Comparison of ENCODE assay signal across 10 cellular contexts in the genomic region with DNA sequence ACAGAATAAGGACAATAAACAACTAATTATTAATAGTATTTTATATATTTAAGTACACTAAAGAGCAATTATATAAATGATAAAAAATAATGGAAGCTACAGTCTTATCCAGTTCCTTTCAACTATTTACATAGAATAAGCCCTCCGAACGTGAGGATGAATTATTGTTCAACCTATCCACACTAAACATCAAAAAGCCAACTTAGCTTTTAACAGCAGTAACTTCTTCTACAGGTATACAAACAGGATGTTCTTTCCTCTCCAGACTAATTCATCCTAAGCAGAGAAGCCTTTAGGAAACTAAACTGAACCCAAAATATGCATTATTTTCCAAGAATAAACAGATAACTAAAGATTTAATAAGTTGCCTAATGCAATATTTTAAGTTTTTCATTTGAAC. TPM values are rescaled to one million over a fixed set of nuclear protein-coding genes. Genes with fewer than 3 reads are reported as not detected.
DNase-seq lines count a peak whose midpoint lies in the region; ATAC-seq, FAIRE-seq and TF ChIP-seq lines count a peak whose summit lies in the region.
"Had no signal": no experiment of that assay in that cellular context is flagged by ENCODE, and none has a peak within 500 bp of the region (broad histone marks: within the 10 kb centered on the region; RNA-seq: fewer than 3 reads in every experiment).

No MANE protein-coding gene starts in this region.

- no peaks in the 10 kb centered on the region for H3K9me1 ChIP-seq in endothelial cell of umbilical vein (replicated peaks; ENCODE audit: control insufficient read depth, extremely low read depth, insufficient read depth, low read length)

- peaks cover 18% of the 10 kb centered on the region for H3K36me3 ChIP-seq in DOHH2 (ENCODE audit: control insufficient read depth, low read length)
- H3K36me3 ChIP-seq in PC-9 (ENCODE audit: low read depth): no peaks in the 10 kb centered on the region
- no peaks in the 10 kb centered on the region for H3K36me3 ChIP-seq in endothelial cell of umbilical vein (ENCODE audit: control insufficient read depth in 2 of 2, extremely low read depth in 1 of 2, insufficient read depth in 2 of 2, low read length in 2 of 2)

- TF ChIP-seq CTCF in DOHH2 (IDR thresholded peaks at IDR 0.05; ENCODE audit: low read depth, low read length, poor library complexity, severe bottlenecking) (no peak), PC-9 (conservative IDR thresholded peaks at IDR 0.05) (no peak), endothelial cell of umbilical vein (IDR thresholded peaks at IDR 0.05; ENCODE audit: extremely low read depth in 1 of 2, insufficient read depth in 1 of 2, low read depth in 1 of 2, low read length in 2 of 2) (no peak), retinal pigment epithelial cell (conservative IDR thresholded peaks at IDR 0.05; ENCODE audit: low read depth, low read length) (no peak)

- CTCF ChIA-PET in PC-9 (lab: Charles Lee): interaction anchor here (0.6 kb wide), 1 partner anchor 42 kb away, joined by 5 read pairs; no protein-coding TSS in a partner anchor
- CTCF ChIA-PET in endothelial cell of umbilical vein (lab: Charles Lee): interaction anchor here (0.6 to 7.8 kb wide), 9 partner anchors 18 to 130 kb away, joined by 3 to 100 read pairs (median 3); a partner anchor contains a TSS

- H3K27ac ChIP-seq in DOHH2 (ENCODE audit: low read depth, low read length): no peak overlapping the region
- no peak overlapping the region for H3K27ac ChIP-seq in PC-9
- H3K27ac ChIP-seq in endothelial cell of umbilical vein (ENCODE audit: insufficient read depth, low read depth, low read length): no peak overlapping the region

- H3K9me2 ChIP-seq in DOHH2 (replicated peaks; ENCODE audit: control insufficient read depth, low read length) (no peaks in the 10 kb centered on the region), PC-9 (ENCODE audit: insufficient read depth) (no peaks in the 10 kb centered on the region)

- no peak for FAIRE-seq in endothelial cell of umbilical vein (lab: Jason Lieb, UNC)

- peak overlapping the region; percentile 89 for H3K9ac ChIP-seq in endothelial cell of umbilical vein (replicated peaks; ENCODE audit: extremely low read depth, insufficient read depth, low read length)

- H4K20me1 ChIP-seq in DOHH2 (ENCODE audit: control insufficient read depth, insufficient read depth, low read depth, low read length): no peaks in the 10 kb centered on the region
- no peaks in the 10 kb centered on the region for H4K20me1 ChIP-seq in PC-9 (ENCODE audit: insufficient read depth)
- no peaks in the 10 kb centered on the region for H4K20me1 ChIP-seq in endothelial cell of umbilical vein (replicated peaks; ENCODE audit: control insufficient read depth, extremely low read depth, insufficient read depth, low read length)

- no peaks in the 10 kb centered on the region for H3F3A ChIP-seq in DOHH2 (ENCODE audit: control insufficient read depth, insufficient read depth)
- H3F3A ChIP-seq in PC-9 (ENCODE audit: insufficient read depth, low read depth): 0 out of 2 replicates have a peak, but pooled peaks cover 10% of the 10 kb centered on the region

- TF ChIP-seq POLR2A in endothelial cell of umbilical vein (IDR thresholded peaks at IDR 0.05; ENCODE audit: low read depth, low read length): no peak

- H3K27me3 ChIP-seq in DOHH2 (ENCODE audit: control insufficient read depth, low read length) (no peaks in the 10 kb centered on the region), PC-9 (ENCODE audit: insufficient read depth, low read depth) (no peaks in the 10 kb centered on the region), endothelial cell of umbilical vein (ENCODE audit: control insufficient read depth in 2 of 2, insufficient read depth in 2 of 2, low read length in 2 of 2) (no peaks in the 10 kb centered on the region)

- BruUV-seq in PC-9 (replicated peaks; lab: Mats Ljungman, UMichigan) (no TSS peak), endothelial cell of umbilical vein (replicated peaks; lab: Mats Ljungman, UMichigan) (no TSS peak)

- dilution Hi-C loops in endothelial cell of umbilical vein (cut with MboI; ENCODE audit: extremely low pct_ligation_motif_present, low sequenced_read_pairs): no loop called here

- H3K4me3 ChIP-seq in DOHH2 (ENCODE audit: low read length): peak overlapping the region; percentile 76
- no peak overlapping the region for H3K4me3 ChIP-seq in PC-9
- peak overlapping the region in 2 of 3 experiments; percentile 12 to 91 for H3K4me3 ChIP-seq in endothelial cell of umbilical vein (replicated peaks in 1 of 3; ENCODE audit: insufficient read depth in 1 of 3, low read depth in 1 of 3, low read length in 3 of 3)
- H3K4me3 ChIP-seq in retinal pigment epithelial cell (ENCODE audit: low read length): peak overlapping the region; percentile 92

- intact Hi-C loops in PC-9 (cut with micrococcal nuclease; ENCODE audit: unreplicated experiment) (loop anchor here (5.0 kb wide), 1 partner anchor 104 kb away; no protein-coding TSS in a partner anchor), endothelial cell of umbilical vein (cut with micrococcal nuclease) (no loop called here)

- no peaks in the 10 kb centered on the region for H3K9me3 ChIP-seq in DOHH2 (ENCODE audit: control insufficient read depth, insufficient read depth, low read length)
- no peaks in the 10 kb centered on the region for H3K9me3 ChIP-seq in PC-9 (ENCODE audit: insufficient read depth, low read depth)
- no peaks in the 10 kb centered on the region for H3K9me3 ChIP-seq in endothelial cell of umbilical vein (replicated peaks; ENCODE audit: control insufficient read depth, insufficient read depth, low read length)

- H3K79me2 ChIP-seq in DOHH2 (ENCODE audit: control insufficient read depth, low read length) (peaks cover 69% of the 10 kb centered on the region), PC-9 (ENCODE audit: low read depth) (no peaks in the 10 kb centered on the region; the same call in 1 of the 2 replicates), endothelial cell of umbilical vein (ENCODE audit: control insufficient read depth, insufficient read depth, low read length) (peaks cover 59% of the 10 kb centered on the region)

- DNase-seq in PC-9 (no peak), endothelial cell of umbilical vein (ENCODE audit: low read depth, low spot score) (no peak), retinal pigment epithelial cell (ENCODE audit: low read depth) (no peak), NCI-H1105 (lab: John Stamatoyannopoulos, UW) (no peak), DMS79 (lab: John Stamatoyannopoulos, UW) (no peak), putamen (ENCODE audit: low spot score) (no peak)
- DNase-seq: activated CD8-positive, alpha-beta memory T cell treated with anti-CD3 and anti-CD28 coated beads, Interleukin-2, amount 50 U/mL, for 4 hours; GDM1 had no signal

- H3K4me2 ChIP-seq in DOHH2 (ENCODE audit: low read length) (peak overlapping the region; percentile 84), PC-9 (peak overlapping the region; percentile 92; the same call in 1 of the 2 replicates), endothelial cell of umbilical vein (ENCODE audit: insufficient read depth, low read length) (peak overlapping the region; percentile 92)

- H2AFZ ChIP-seq in PC-9 (no peak overlapping the region), endothelial cell of umbilical vein (ENCODE audit: low read depth, low read length) (no peak overlapping the region)

- ATAC-seq in GM21528 (IDR thresholded peaks at IDR 0.05; ENCODE audit: low FRiP score, unreplicated experiment): no peak

- POLR2A ChIA-PET in PC-9 (lab: Charles Lee; ENCODE audit: unreplicated experiment) (no interaction called here), endothelial cell of umbilical vein (lab: Charles Lee) (interaction anchor here (0.6 to 0.8 kb wide), 2 partner anchors 24 to 149 kb away, joined by 3 read pairs; no protein-coding TSS in a partner anchor)

- H3K4me1 ChIP-seq in DOHH2 (ENCODE audit: control insufficient read depth, low read length) (peaks cover 13% of the 10 kb centered on the region), PC-9 (replicated peaks; ENCODE audit: insufficient read depth) (peaks cover 16% of the 10 kb centered on the region; the same call in 1 of the 2 replicates), endothelial cell of umbilical vein (ENCODE audit: control insufficient read depth, extremely low read depth, insufficient read depth, low read length) (peaks cover 10% of the 10 kb centered on the region)

TF ChIP-seq in endothelial cell of umbilical vein, 7 proteins besides CTCF, POLR2A, EP300 and RAD21 (continues in another document):
- TF ChIP-seq, protein P1, sequence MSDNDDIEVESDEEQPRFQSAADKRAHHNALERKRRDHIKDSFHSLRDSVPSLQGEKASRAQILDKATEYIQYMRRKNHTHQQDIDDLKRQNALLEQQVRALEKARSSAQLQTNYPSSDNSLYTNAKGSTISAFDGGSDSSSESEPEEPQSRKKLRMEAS (IDR thresholded peaks at IDR 0.05; ENCODE audit: insufficient read depth, insufficient read length): no peak
- TF ChIP-seq GATA2 (IDR thresholded peaks at IDR 0.05; ENCODE audit: insufficient read depth, insufficient read length, low read depth, low read length): no peak
- no peak for TF ChIP-seq JUN (IDR thresholded peaks at IDR 0.05; ENCODE audit: borderline replicate concordance, insufficient read depth, insufficient read length, low read depth)
- TF ChIP-seq EZH2 (IDR thresholded peaks at IDR 0.05; ENCODE audit: borderline replicate concordance, low read depth, low read length, severe bottlenecking): no peak
- no peak for TF ChIP-seq FOS (IDR thresholded peaks at IDR 0.05; ENCODE audit: borderline replicate concordance, insufficient read depth, low read length)
- no peak for TF ChIP-seq MYC (IDR thresholded peaks at IDR 0.05; ENCODE audit: low read depth, low read length)

RNA-seq across cellular contexts. Expression of a gene that starts 2.3 kb away (rescaled TPM):
- 3.9 and 5.0 TPM in 2 replicates for total RNA-seq in PC-9 (2021)
- 56.8 and 70.6 TPM in 2 replicates for total RNA-seq in endothelial cell of umbilical vein
- 11.4 and 16.7 TPM in 2 replicates for polyA plus RNA-seq in endothelial cell of umbilical vein
- 25.2 and 28.8 TPM in 2 replicates for polyA plus RNA-seq in endothelial cell of umbilical vein (2011; cell fraction: cytosol; rRNA removed)
- polyA plus RNA-seq in endothelial cell of umbilical vein (2011; cell fraction: nucleus; rRNA removed): 21.3 and 25.5 TPM in 2 replicates
- 45.7 and 53.5 TPM in 2 replicates for polyA plus RNA-seq in endothelial cell of umbilical vein (2012)
- 16.7 and 19.6 TPM in 2 replicates for polyA minus RNA-seq in endothelial cell of umbilical vein
- 6.9 TPM for polyA minus RNA-seq in endothelial cell of umbilical vein (2011; cell fraction: cytosol; rRNA and poly(A)+ RNA removed)
- polyA minus RNA-seq in endothelial cell of umbilical vein (2011; cell fraction: nucleus; rRNA and poly(A)+ RNA removed): 14.3 and 19.4 TPM in 2 replicates

RNA-seq across cellular contexts. Expression of a gene that starts 50.4 kb away (rescaled TPM):
- 0.35 and 0.57 TPM in 2 replicates for total RNA-seq in PC-9 (2021)
- total RNA-seq in endothelial cell of umbilical vein: 0.90 and 0.91 TPM in 2 replicates
- 1.9 and 2.1 TPM in 2 replicates for polyA plus RNA-seq in endothelial cell of umbilical vein
- polyA plus RNA-seq in endothelial cell of umbilical vein (2011; cell fraction: cytosol; rRNA removed): 0.59 and 0.68 TPM in 2 replicates
- 6.1 and 8.3 TPM in 2 replicates for polyA plus RNA-seq in endothelial cell of umbilical vein (2011; cell fraction: nucleus; rRNA removed)
- polyA plus RNA-seq in endothelial cell of umbilical vein (2012): 0.72 and 0.91 TPM in 2 replicates
- polyA minus RNA-seq in endothelial cell of umbilical vein: 0.36 and 1.00 TPM in 2 replicates
- not detected for polyA minus RNA-seq in endothelial cell of umbilical vein (2011; cell fraction: cytosol; rRNA and poly(A)+ RNA removed)
- polyA minus RNA-seq in endothelial cell of umbilical vein (2011; cell fraction: nucleus; rRNA and poly(A)+ RNA removed): 1.1 TPM in 1 of 2 replicates, not detected in the other
